In the genomic region with DNA sequence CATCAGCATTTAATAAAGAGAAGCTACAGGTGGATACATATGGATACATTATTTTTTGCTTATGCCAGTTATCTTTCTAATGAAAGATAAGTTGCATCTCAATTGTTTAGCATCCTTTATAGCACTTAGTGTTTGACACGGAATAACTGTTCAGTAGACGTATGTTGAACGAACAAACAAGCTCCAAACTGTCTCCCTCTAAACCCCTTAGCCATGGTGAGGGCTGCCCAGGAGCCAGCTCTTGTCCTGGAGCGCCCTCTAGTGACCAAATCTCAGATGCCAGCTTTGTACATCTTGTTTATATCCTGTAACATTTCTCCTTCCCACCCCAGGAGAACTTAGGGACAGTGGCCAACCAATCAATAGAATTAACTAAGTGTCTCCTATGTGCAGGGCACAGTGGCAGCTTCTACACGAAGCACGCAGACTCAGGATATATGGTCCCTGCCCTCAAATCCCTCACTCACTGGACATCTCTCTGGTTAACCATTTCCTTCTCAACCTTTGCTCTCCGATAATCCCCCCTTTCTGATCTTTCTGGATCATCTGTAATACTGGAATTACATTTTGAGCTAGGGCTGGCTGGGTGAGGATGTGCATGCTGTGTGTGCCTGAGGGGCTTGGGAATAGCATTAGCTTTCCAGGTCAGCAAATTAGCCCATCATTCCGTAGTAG, we compare ENCODE assay signal across 8 cellular contexts. TPM values are rescaled to one million over a fixed set of nuclear protein-coding genes. Genes with fewer than 3 reads are reported as not detected.
A peak's percentile ranks its signal among the peaks of the same experiment; 100 is the strongest.
DNase-seq lines count a peak whose midpoint lies in the region; ATAC-seq and TF ChIP-seq lines count a peak whose summit lies in the region.

No MANE protein-coding gene starts in this region.

- no peak overlapping the region for H3K18ac ChIP-seq in mesenchymal stem cell (ENCODE audit: low read depth in 1 of 2, low read length in 2 of 2)

- no peak overlapping the region for H3K23ac ChIP-seq in mesenchymal stem cell (ENCODE audit: low read length in 2 of 2)

- no peak overlapping the region for H2BK12ac ChIP-seq in mesenchymal stem cell (ENCODE audit: low read length in 2 of 2)

- DNase-seq in DMS114 treated with DMSO at 0.1 percent for 48 hours (lab: John Stamatoyannopoulos, UW; ENCODE audit: unreplicated experiment), result peak; percentile 73
- DNase-seq in HL-60 (ENCODE audit: low read depth in 1 of 2, low spot score in 1 of 2), result peak; percentile 54 to 72
- DNase-seq in NCI-H82 treated with DMSO at 0.1 percent for 48 hours (lab: John Stamatoyannopoulos, UW; ENCODE audit: unreplicated experiment), result peak; percentile 73
- DNase-seq in activated CD4-positive, alpha-beta T cell treated with anti-CD3 and anti-CD28 coated beads, Interleukin-2, amount 50 U/mL, for 24 hours (ENCODE audit: low read depth in 1 of 2, low spot score in 1 of 2), result peak; percentile 47 to 78
- peak; percentile 56 to 92 (median 78) for DNase-seq in dorsolateral prefrontal cortex
- peak; percentile 73 for DNase-seq in mesenchymal stem cell
- peak; percentile 17 to 49 for DNase-seq in stimulated activated CD8-positive, alpha-beta memory T cell treated with anti-CD3 and anti-CD28 coated beads, Interleukin-15, amount 100 ng/mL, for 4 hours (ENCODE audit: low read depth in 2 of 2)

- H3K4me2 ChIP-seq in mesenchymal stem cell (ENCODE audit: low read length, poor library complexity, severe bottlenecking), result no peak overlapping the region

- no peaks in the 10 kb centered on the region for H3K36me3 ChIP-seq in mesenchymal stem cell (ENCODE audit: control insufficient read depth in 1 of 2, insufficient read depth in 2 of 2, low read depth in 1 of 2, low read length in 2 of 2)

- H3K14ac ChIP-seq in mesenchymal stem cell (ENCODE audit: low read length in 2 of 2), result no peak overlapping the region

- H3K79me1 ChIP-seq in mesenchymal stem cell (replicated peaks; ENCODE audit: low read length, poor library complexity, severe bottlenecking), result no peaks in the 10 kb centered on the region

- H3K4me3 ChIP-seq in HL-60 (replicated peaks; ENCODE audit: insufficient read depth, low read length) (no peak overlapping the region), dorsolateral prefrontal cortex (no peak overlapping the region), mesenchymal stem cell (ENCODE audit: insufficient read depth in 1 of 2, low read depth in 1 of 2, low read length in 2 of 2) (no peak overlapping the region)

- H2BK120ac ChIP-seq in mesenchymal stem cell (ENCODE audit: low read depth, low read length), result no peak overlapping the region

- no peak overlapping the region for H3K4ac ChIP-seq in mesenchymal stem cell (ENCODE audit: low read depth in 1 of 2, low read length in 2 of 2)

- no peaks in the 10 kb centered on the region for H3K27me3 ChIP-seq in HL-60 (ENCODE audit: insufficient read depth, poor library complexity, severe bottlenecking)
- H3K27me3 ChIP-seq in dorsolateral prefrontal cortex, result no peaks in the 10 kb centered on the region
- H3K27me3 ChIP-seq in mesenchymal stem cell (ENCODE audit: control insufficient read depth in 1 of 2, insufficient read depth in 1 of 2, low read length in 2 of 2), result peaks cover 28% of the 10 kb centered on the region in 2 experiments

- H3K27ac ChIP-seq in HL-60 (replicated peaks) (no peak overlapping the region), dorsolateral prefrontal cortex (no peak overlapping the region), mesenchymal stem cell (ENCODE audit: low read length, poor library complexity, severe bottlenecking) (no peak overlapping the region)

- H2AK5ac ChIP-seq in mesenchymal stem cell (ENCODE audit: low read length, severe bottlenecking), result no peak overlapping the region

- peak; percentile 94 for TF ChIP-seq CTCF in HL-60 (IDR thresholded peaks at IDR 0.05; ENCODE audit: insufficient read depth, low read length)
- peak; percentile 66 to 97 (median 89) for TF ChIP-seq CTCF in dorsolateral prefrontal cortex (IDR thresholded peaks at IDR 0.05 in 54 of 56, conservative IDR thresholded peaks at IDR 0.05 in 2 of 56; ENCODE audit: low read depth in 1 of 56, partially characterized antibody in 56 of 56)

- H2BK15ac ChIP-seq in mesenchymal stem cell (ENCODE audit: low read depth, poor library complexity, severe bottlenecking), result no peak overlapping the region

- no peaks in the 10 kb centered on the region for H3K9me3 ChIP-seq in mesenchymal stem cell (ENCODE audit: control insufficient read depth, low read length)

- WGBS in mesenchymal stem cell, result 33% methylated on average over 8 of the region's 8 CpGs

- no peak overlapping the region for H3K9ac ChIP-seq in mesenchymal stem cell (ENCODE audit: low read length)

- no peak for ATAC-seq in GM19455 (IDR thresholded peaks at IDR 0.05; ENCODE audit: unreplicated experiment)

- H2AFZ ChIP-seq in mesenchymal stem cell (ENCODE audit: low read depth, low read length), result no peak overlapping the region

- H2BK5ac ChIP-seq in mesenchymal stem cell (ENCODE audit: low read depth, low read length, poor library complexity, severe bottlenecking), result no peak overlapping the region

- H4K91ac ChIP-seq in mesenchymal stem cell (ENCODE audit: low read length), result no peak overlapping the region

- intact Hi-C loops in dorsolateral prefrontal cortex (cut with DNase I), result loop anchor here in 1 of 2 donors (2.0 to 10.0 kb wide), 3 partner anchors 81 to 289 kb away; no protein-coding TSS in a partner anchor

- H4K8ac ChIP-seq in mesenchymal stem cell (ENCODE audit: low read length), result no peak overlapping the region

- no peaks in the 10 kb centered on the region for H3K4me1 ChIP-seq in mesenchymal stem cell (ENCODE audit: control insufficient read depth, insufficient read depth, low read depth, low read length)

RNA-seq across cellular contexts. Expression of a gene that starts 22.9 kb away (rescaled TPM):
- total RNA-seq in dorsolateral prefrontal cortex, result under 1 TPM in 2 of 120 experiments, not detected in 118; 0.26 TPM
- polyA plus RNA-seq in mesenchymal stem cell (2013, experiment 1 of 2), result not detected
- polyA plus RNA-seq in mesenchymal stem cell (2013, experiment 2 of 2), result not detected

RNA-seq across cellular contexts. Expression of a gene that starts 45.1 kb away (rescaled TPM):
- total RNA-seq in dorsolateral prefrontal cortex, result under 1 TPM in 37 of 120 experiments, not detected in 83; 0.29 to 0.89 (median 0.45) TPM
- 0.17 TPM for polyA plus RNA-seq in mesenchymal stem cell (2013, experiment 1 of 2)
- 0.11 TPM for polyA plus RNA-seq in mesenchymal stem cell (2013, experiment 2 of 2)
